8 cellular contexts compared by ENCODE assay signal in the genomic region with DNA sequence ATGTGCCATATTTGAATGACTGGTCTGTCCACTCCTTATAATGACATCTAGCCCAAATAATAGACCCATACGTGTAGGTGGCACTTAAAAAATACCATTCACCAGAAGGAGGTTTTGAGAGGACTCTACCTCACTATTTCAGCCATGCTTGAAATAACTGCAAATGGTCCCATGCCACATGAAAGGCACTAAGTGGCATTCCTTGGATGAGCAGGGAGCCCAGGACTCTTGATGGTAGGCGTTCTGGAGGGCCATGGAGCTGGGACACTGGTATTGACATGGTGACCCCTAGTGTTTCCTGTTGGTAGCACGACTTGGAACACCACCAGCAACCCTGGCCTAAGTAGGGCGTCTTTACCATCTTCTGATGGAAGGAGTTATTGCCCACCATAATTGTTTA.
DNase-seq lines count a peak whose midpoint lies in the region; ATAC-seq and TF ChIP-seq lines count a peak whose summit lies in the region.

No MANE protein-coding gene starts in this region.

- H2AFZ ChIP-seq in smooth muscle cell (ENCODE audit: low read depth): no peak overlapping the region

- peak; percentile 82 for ATAC-seq in HG03039 (IDR thresholded peaks at IDR 0.05; ENCODE audit: unreplicated experiment)
- ATAC-seq in stimulated activated effector memory CD8-positive, alpha-beta T cell treated with anti-CD3 and anti-CD28 coated beads, Interleukin-12 subunit alpha, Interleukin-12 subunit beta, amount 100 ng/mL, for 72 hours: no peak

- H3K27ac ChIP-seq in ascending aorta (no peak overlapping the region), smooth muscle cell (ENCODE audit: low read depth) (no peak overlapping the region)

- H3K4me3 Mint-ChIP-seq in stimulated activated effector memory CD8-positive, alpha-beta T cell treated with anti-CD3 and anti-CD28 coated beads, Interleukin-12 subunit alpha, Interleukin-12 subunit beta, amount 100 ng/mL, for 72 hours: no peak overlapping the region

- H3K4me3 ChIP-seq in ascending aorta (no peak overlapping the region), smooth muscle cell (no peak overlapping the region)

- no peaks in the 10 kb centered on the region for H3K27me3 ChIP-seq in ascending aorta
- H3K27me3 ChIP-seq in smooth muscle cell (ENCODE audit: low read depth): no peaks in the 10 kb centered on the region

- WGBS in smooth muscle cell (ENCODE audit: low lambda C conversion rate): 25% methylated on average over 4 of the region's 4 CpGs

- H3K9me3 Mint-ChIP-seq in stimulated activated effector memory CD8-positive, alpha-beta T cell treated with anti-CD3 and anti-CD28 coated beads, Interleukin-12 subunit alpha, Interleukin-12 subunit beta, amount 100 ng/mL, for 72 hours: no peaks in the 10 kb centered on the region

- no peaks in the 10 kb centered on the region for H3K36me3 ChIP-seq in ascending aorta
- H3K36me3 ChIP-seq in smooth muscle cell (ENCODE audit: low read depth): no peaks in the 10 kb centered on the region

- TF ChIP-seq CTCF in GM12872 (IDR thresholded peaks at IDR 0.05; ENCODE audit: insufficient read depth, low read depth, low read length): peak; percentile 81
- peak; percentile 52 to 74 (median 61) for TF ChIP-seq CTCF in ascending aorta (IDR thresholded peaks at IDR 0.05)
- TF ChIP-seq CTCF in smooth muscle cell (IDR thresholded peaks at IDR 0.05; ENCODE audit: borderline replicate concordance, insufficient read depth, poor library complexity, severe bottlenecking): peak; percentile 47

- no peak overlapping the region for H3K4me2 ChIP-seq in smooth muscle cell

- intact Hi-C loops in ascending aorta (cut with DNase I): loop anchor here (2.0 to 10.0 kb wide), 3 partner anchors 364 to 694 kb away; no protein-coding TSS in a partner anchor

- H3K27ac Mint-ChIP-seq in stimulated activated effector memory CD8-positive, alpha-beta T cell treated with anti-CD3 and anti-CD28 coated beads, Interleukin-12 subunit alpha, Interleukin-12 subunit beta, amount 100 ng/mL, for 72 hours: no peak overlapping the region

- H3K9ac ChIP-seq in smooth muscle cell (ENCODE audit: low read depth): no peak overlapping the region

- no peaks in the 10 kb centered on the region for H3K79me2 ChIP-seq in smooth muscle cell (ENCODE audit: low read depth)

- DNase-seq in AG08395 (ENCODE audit: low spot score) (peak; percentile 54), NCI-H510A treated with DMSO at 0.1 percent for 48 hours (lab: John Stamatoyannopoulos, UW) (peak; percentile 44), ascending aorta (ENCODE audit: low spot score in 2 of 2) (peak in 1 of 2 donors; percentile 84), hepatic stellate cell (ENCODE audit: low spot score) (peak; percentile 57), smooth muscle cell (lab: John Stamatoyannopoulos, UW; ENCODE audit: unreplicated experiment) (no peak)
- no peak for DNase-seq in stimulated activated effector memory CD8-positive, alpha-beta T cell treated with anti-CD3 and anti-CD28 coated beads, Interleukin-12 subunit alpha, Interleukin-12 subunit beta, amount 100 ng/mL, for 72 hours (ENCODE audit: low spot score in 2 of 2)

- no peaks in the 10 kb centered on the region for H3K4me1 Mint-ChIP-seq in stimulated activated effector memory CD8-positive, alpha-beta T cell treated with anti-CD3 and anti-CD28 coated beads, Interleukin-12 subunit alpha, Interleukin-12 subunit beta, amount 100 ng/mL, for 72 hours

- H4K20me1 ChIP-seq in smooth muscle cell (ENCODE audit: low read depth): no peaks in the 10 kb centered on the region

- no peaks in the 10 kb centered on the region for H3K9me3 ChIP-seq in ascending aorta
- no peaks in the 10 kb centered on the region for H3K9me3 ChIP-seq in smooth muscle cell (replicated peaks; ENCODE audit: low read depth)

- H3K4me1 ChIP-seq in ascending aorta (no peaks in the 10 kb centered on the region), smooth muscle cell (ENCODE audit: low read depth) (peaks cover 10% of the 10 kb centered on the region)

- H3F3A ChIP-seq in smooth muscle cell (ENCODE audit: low read depth): no peaks in the 10 kb centered on the region

- H3K36me3 Mint-ChIP-seq in stimulated activated effector memory CD8-positive, alpha-beta T cell treated with anti-CD3 and anti-CD28 coated beads, Interleukin-12 subunit alpha, Interleukin-12 subunit beta, amount 100 ng/mL, for 72 hours: no peaks in the 10 kb centered on the region

Comparison
In these comparisons a context has a peak if more than half of its experiments do, and no peak if none do; other contexts are left out.
1. DNase-seq: peak in AG08395 (single experiment), NCI-H510A treated with DMSO at 0.1 percent for 48 hours (single experiment) and hepatic stellate cell (single experiment); none in smooth muscle cell (single experiment) and stimulated activated effector memory CD8-positive, alpha-beta T cell treated with anti-CD3 and anti-CD28 coated beads, Interleukin-12 subunit alpha, Interleukin-12 subunit beta, amount 100 ng/mL, for 72 hours (0 of 2).
2. Peak in every context shown above with its lines, with median percentiles within 50 percentile points of each other: CTCF ChIP-seq.